1 cellular context compared by ENCODE assay signal in the genomic region with DNA sequence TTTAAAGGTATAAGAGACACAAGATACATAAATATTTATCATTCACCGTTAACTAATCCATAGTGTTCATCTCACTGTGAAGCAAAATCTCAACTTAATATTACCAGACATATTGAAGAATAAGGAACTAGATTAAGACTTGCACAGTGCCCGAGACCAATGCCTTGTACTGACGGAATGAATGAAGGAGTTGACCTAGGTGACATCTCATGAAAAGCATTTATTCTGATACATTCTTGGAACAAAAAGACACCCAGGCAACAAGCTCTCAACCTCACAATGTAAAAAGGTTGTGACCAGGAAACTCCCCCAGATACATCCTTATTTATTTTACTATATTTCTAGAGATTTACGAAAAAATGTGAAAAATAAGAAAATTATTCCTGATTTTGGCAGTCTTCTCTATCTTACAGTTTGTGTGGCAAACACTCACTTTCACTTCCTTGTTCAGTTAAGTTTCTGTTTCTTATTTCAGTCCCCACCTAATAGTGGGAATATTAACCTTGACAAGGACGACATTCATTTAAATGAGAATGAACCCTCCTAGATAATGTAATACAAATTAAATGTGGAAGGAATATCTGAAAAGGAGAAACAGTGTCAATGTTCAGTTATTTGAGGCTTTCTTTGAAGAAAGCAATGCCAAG.
TF ChIP-seq lines count a peak whose summit lies in the region.

No MANE protein-coding gene starts in this region.

TF ChIP-seq in GM12878, 131 proteins besides CTCF, POLR2A, EP300 and RAD21 (continued from another document):
- TF ChIP-seq DPF2 (IDR thresholded peaks at IDR 0.05) (peak; percentile 46; the same call in 1 of the 2 replicates), ZNF24 (IDR thresholded peaks at IDR 0.05) (peak; percentile 90), NBN (IDR thresholded peaks at IDR 0.05) (no peak), NR2C1 (IDR thresholded peaks at IDR 0.05) (no peak), IKZF2 (IDR thresholded peaks at IDR 0.05) (peak; percentile 75 to 78; a peak in 2 of 4 replicates), BCL11A (IDR thresholded peaks at IDR 0.05; ENCODE audit: low read depth, low read length) (no peak), BRCA1 (IDR thresholded peaks at IDR 0.05; ENCODE audit: low read depth, low read length) (no peak)
- TF ChIP-seq, protein P1, sequence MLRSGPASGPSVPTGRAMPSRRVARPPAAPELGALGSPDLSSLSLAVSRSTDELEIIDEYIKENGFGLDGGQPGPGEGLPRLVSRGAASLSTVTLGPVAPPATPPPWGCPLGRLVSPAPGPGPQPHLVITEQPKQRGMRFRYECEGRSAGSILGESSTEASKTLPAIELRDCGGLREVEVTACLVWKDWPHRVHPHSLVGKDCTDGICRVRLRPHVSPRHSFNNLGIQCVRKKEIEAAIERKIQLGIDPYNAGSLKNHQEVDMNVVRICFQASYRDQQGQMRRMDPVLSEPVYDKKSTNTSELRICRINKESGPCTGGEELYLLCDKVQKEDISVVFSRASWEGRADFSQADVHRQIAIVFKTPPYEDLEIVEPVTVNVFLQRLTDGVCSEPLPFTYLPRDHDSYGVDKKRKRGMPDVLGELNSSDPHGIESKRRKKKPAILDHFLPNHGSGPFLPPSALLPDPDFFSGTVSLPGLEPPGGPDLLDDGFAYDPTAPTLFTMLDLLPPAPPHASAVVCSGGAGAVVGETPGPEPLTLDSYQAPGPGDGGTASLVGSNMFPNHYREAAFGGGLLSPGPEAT (IDR thresholded peaks at IDR 0.05; ENCODE audit: low read depth), result peak; percentile 53; the same call in 1 of the 2 replicates
